33 cellular contexts compared by ENCODE assay signal in genomic region chr2:163046615-163047014, GRCh38.
DNase-seq lines count a peak whose midpoint lies in the region; ATAC-seq, FAIRE-seq and TF ChIP-seq lines count a peak whose summit lies in the region.
"Had no signal": no experiment of that assay in that cellular context is flagged by ENCODE, and none has a peak within 500 bp of the region (broad histone marks: within the 10 kb centered on the region; RNA-seq: fewer than 3 reads in every experiment).

No MANE protein-coding gene starts in this region.

- CTCF ChIA-PET in HepG2 (lab: Yijun Ruan, JAX; ENCODE audit: low intra/inter-chr PET ratio, low total read pairs) (no interaction called here), A549 (lab: Yijun Ruan, JAX) (no interaction called here), K562 (lab: Yijun Ruan, JAX; ENCODE audit: low intra/inter-chr PET ratio) (no interaction called here), Caco-2 (lab: Charles Lee) (no interaction called here)

- no peaks in the 10 kb centered on the region for H3K36me3 Mint-ChIP-seq in Caco-2 (ENCODE audit: insufficient read depth, unreplicated experiment)
- H3K36me3 Mint-ChIP-seq: CD14-positive monocyte; CD4-positive, alpha-beta memory T cell; CD4-positive, CD25-positive, alpha-beta regulatory T cell; CD8-positive, alpha-beta memory T cell; CD8-positive, alpha-beta T cell had no signal

- H4K20me1 ChIP-seq in HepG2 (ENCODE audit: insufficient read depth, low read length) (no peaks in the 10 kb centered on the region), K562 (replicated peaks; ENCODE audit: control insufficient read depth, insufficient read depth, low read length) (no peaks in the 10 kb centered on the region)
- H4K20me1 ChIP-seq: BLaER1; BLaER1 treated with 17β-estradiol and CSF1 and Interleukin-3, amounts not matched to agents 10 nM and 100 nM had no signal

- H3K27me3 Mint-ChIP-seq in Caco-2 (ENCODE audit: insufficient read depth, unreplicated experiment): peaks cover 7% of the 10 kb centered on the region
- H3K27me3 Mint-ChIP-seq: B cell; CD4-positive, alpha-beta memory T cell; CD4-positive, alpha-beta T cell; CD4-positive, CD25-positive, alpha-beta regulatory T cell; CD8-positive, alpha-beta memory T cell had no signal

- WGBS in HepG2 (ENCODE audit: low lambda C conversion rate): 0% methylated on average over 2 of the region's 2 CpGs
- WGBS in right lobe of liver (ENCODE audit: insufficient coverage, low coverage, low lambda C conversion rate, missing lambda C conversion rate): 65% methylated on average over 2 of the region's 2 CpGs
- WGBS in A549 (ENCODE audit: missing lambda C conversion rate): 24% methylated on average over 2 of the region's 2 CpGs
- WGBS in K562 (ENCODE audit: insufficient coverage, low coverage, missing lambda C conversion rate): 0% methylated on average over 2 of the region's 2 CpGs

- DNase-seq in HepG2 (ENCODE audit: low spot score): no peak
- DNase-seq in right lobe of liver: no peak
- no peak for DNase-seq in A549 (ENCODE audit: low read depth in 1 of 2, low spot score in 1 of 2)
- no peak for DNase-seq in K562 (ENCODE audit: extremely low read depth in 1 of 4, low spot score in 3 of 4)
- no peak for DNase-seq in Caco-2
- no peak for DNase-seq in DMS79 (lab: John Stamatoyannopoulos, UW)
- DNase-seq: 8988T; ACHN; AML-193; BE2C; C1 segment of cervical spinal cord; Calu3; CD4-positive, alpha-beta memory T cell; CD4-positive, alpha-beta T cell; CD4-positive, CD25-positive, alpha-beta regulatory T cell; CD8-positive, alpha-beta memory T cell; CD8-positive, alpha-beta T cell; COR-L47; DMS 273 treated with DMSO at 0.1 percent for 48 hours; DMS153; DMS53; DMS79 treated with DMSO at 0.1 percent for 48 hours; DND-41; EL had no signal

- no peaks in the 10 kb centered on the region for H3K9me1 ChIP-seq in K562 (ENCODE audit: control insufficient read depth, insufficient read depth, low read length)

- TF ChIP-seq EP300 in HepG2 (IDR thresholded peaks at IDR 0.05; ENCODE audit: low read depth in 2 of 2, low read length in 2 of 2) (no peak), HepG2 (CRISPR knock-in tag; IDR thresholded peaks at IDR 0.05; ENCODE audit: borderline replicate concordance) (no peak), A549 (IDR thresholded peaks at IDR 0.05) (no peak), K562 (IDR thresholded peaks at IDR 0.05; ENCODE audit: low read length) (no peak)

- H3K4me2 ChIP-seq in HepG2 (ENCODE audit: low read depth, low read length) (no peak overlapping the region), A549 (no peak overlapping the region), K562 (ENCODE audit: insufficient read depth, low read length) (no peak overlapping the region)
- H3K4me2 ChIP-seq: BLaER1; BLaER1 treated with 17β-estradiol and CSF1 and Interleukin-3, amounts not matched to agents 10 nM and 100 nM had no signal

- H3K36me3 ChIP-seq in HepG2 (replicated peaks in 1 of 2; ENCODE audit: control insufficient read depth in 1 of 2, insufficient read depth in 2 of 2, low read length in 2 of 2): no peaks in the 10 kb centered on the region
- H3K36me3 ChIP-seq in right lobe of liver: no peaks in the 10 kb centered on the region
- H3K36me3 ChIP-seq in K562 (ENCODE audit: control insufficient read depth, insufficient read depth, low read length): no peaks in the 10 kb centered on the region
- H3K36me3 ChIP-seq in Caco-2 (ENCODE audit: control insufficient read depth, insufficient read depth, low read length): no peaks in the 10 kb centered on the region
- H3K36me3 ChIP-seq: BE2C; BLaER1; BLaER1 treated with 17β-estradiol and CSF1 and Interleukin-3, amounts not matched to agents 10 nM and 100 nM had no signal

- no peaks in the 10 kb centered on the region for H3K27me3 ChIP-seq in HepG2 (ENCODE audit: control insufficient read depth in 1 of 2, insufficient read depth in 2 of 2, low read length in 2 of 2)
- H3K27me3 ChIP-seq in right lobe of liver: no peaks in the 10 kb centered on the region
- H3K27me3 ChIP-seq in K562 (ENCODE audit: control insufficient read depth in 2 of 2, insufficient read depth in 2 of 2, low read length in 2 of 2): no peaks in the 10 kb centered on the region
- H3K27me3 ChIP-seq in Caco-2 (replicated peaks; ENCODE audit: control insufficient read depth, insufficient read depth, low read length): no peaks in the 10 kb centered on the region
- H3K27me3 ChIP-seq: BE2C; BLaER1; BLaER1 treated with 17β-estradiol and CSF1 and Interleukin-3, amounts not matched to agents 10 nM and 100 nM had no signal

- in situ Hi-C loops in HepG2 (cut with HindIII; ENCODE audit: extremely low pct_ligation_motif_present, low pct_unique_long_range_greater_than_20kb): no loop called here
- in situ Hi-C loops in K562 (cut with MboI): no loop called here

- H3K4me1 ChIP-seq in HepG2 (ENCODE audit: insufficient read depth, low read length) (no peaks in the 10 kb centered on the region), right lobe of liver (no peaks in the 10 kb centered on the region), A549 (0 out of 3 replicates have a peak, but pooled peaks cover 3% of the 10 kb centered on the region), K562 (replicated peaks in 1 of 2; ENCODE audit: control insufficient read depth in 2 of 2, insufficient read depth in 2 of 2, low read length in 2 of 2) (no peaks in the 10 kb centered on the region), Caco-2 (no peaks in the 10 kb centered on the region)
- H3K4me1 ChIP-seq: BE2C; BLaER1; BLaER1 treated with 17β-estradiol and CSF1 and Interleukin-3, amounts not matched to agents 10 nM and 100 nM had no signal

- BruUV-seq in HepG2 (replicated peaks; lab: Mats Ljungman, UMichigan) (no TSS peak), K562 (replicated peaks; lab: Mats Ljungman, UMichigan) (no TSS peak), Caco-2 (replicated peaks; lab: Mats Ljungman, UMichigan) (no TSS peak)

- H3K9me3 ChIP-seq in HepG2 (ENCODE audit: low read length): no peaks in the 10 kb centered on the region
- no peaks in the 10 kb centered on the region for H3K9me3 ChIP-seq in right lobe of liver
- H3K9me3 ChIP-seq in A549: no peaks in the 10 kb centered on the region
- 0 out of 2 replicates have a peak, but pooled peaks cover 3% of the 10 kb centered on the region for H3K9me3 ChIP-seq in K562 (replicated peaks; ENCODE audit: control insufficient read depth, insufficient read depth, low read depth, low read length)
- H3K9me3 ChIP-seq in Caco-2: no peaks in the 10 kb centered on the region
- H3K9me3 ChIP-seq: BE2C; BLaER1; BLaER1 treated with 17β-estradiol and CSF1 and Interleukin-3, amounts not matched to agents 10 nM and 100 nM had no signal

- TF ChIP-seq POLR2A in HepG2 (IDR thresholded peaks at IDR 0.05; ENCODE audit: insufficient read depth in 1 of 2, low read depth in 2 of 2, low read length in 2 of 2) (no peak), right lobe of liver (IDR thresholded peaks at IDR 0.05) (no peak), A549 (IDR thresholded peaks at IDR 0.05; ENCODE audit: low read length) (no peak), K562 (conservative IDR thresholded peaks at IDR 0.05) (no peak)

- no peak overlapping the region for H3K9ac ChIP-seq in HepG2 (ENCODE audit: insufficient read depth, low read depth, low read length)
- H3K9ac ChIP-seq in K562 (ENCODE audit: insufficient read depth in 1 of 2, low read depth in 2 of 2, low read length in 2 of 2): no peak overlapping the region
- H3K9ac ChIP-seq: BLaER1; BLaER1 treated with 17β-estradiol and CSF1 and Interleukin-3, amounts not matched to agents 10 nM and 100 nM had no signal

- POLR2A ChIA-PET in HepG2 (lab: Yijun Ruan, JAX) (no interaction called here), A549 (lab: Yijun Ruan, JAX) (no interaction called here), K562 (lab: Yijun Ruan, JAX) (no interaction called here), Caco-2 (lab: Charles Lee) (no interaction called here)

- H3K27ac Mint-ChIP-seq in Caco-2 (ENCODE audit: unreplicated experiment): no peak overlapping the region
- H3K27ac Mint-ChIP-seq: B cell; CD14-positive monocyte; CD4-positive, alpha-beta memory T cell; CD4-positive, alpha-beta T cell; CD4-positive, CD25-positive, alpha-beta regulatory T cell; CD8-positive, alpha-beta memory T cell; CD8-positive, alpha-beta T cell had no signal

- intact Hi-C loops in HepG2 (cut with micrococcal nuclease; ENCODE audit: unreplicated experiment) (no loop called here), right lobe of liver (cut with DNase I) (no loop called here), K562 (cut with micrococcal nuclease) (no loop called here), Caco-2 (cut with micrococcal nuclease; ENCODE audit: unreplicated experiment) (no loop called here)

- no peak overlapping the region for H2AFZ ChIP-seq in HepG2 (ENCODE audit: low read length)
- no peak overlapping the region for H2AFZ ChIP-seq in K562 (ENCODE audit: low read depth, low read length)

- H3K4me1 Mint-ChIP-seq in Caco-2 (ENCODE audit: low read depth, unreplicated experiment): no peaks in the 10 kb centered on the region
- H3K4me1 Mint-ChIP-seq: B cell; CD14-positive monocyte; CD4-positive, alpha-beta memory T cell; CD4-positive, CD25-positive, alpha-beta regulatory T cell; CD8-positive, alpha-beta memory T cell had no signal

- H3K4me3 ChIP-seq in HepG2 (replicated peaks in 1 of 3; ENCODE audit: insufficient read depth in 1 of 3, low read depth in 2 of 3, low read length in 3 of 3): no peak overlapping the region
- no peak overlapping the region for H3K4me3 ChIP-seq in right lobe of liver
- no peak overlapping the region for H3K4me3 ChIP-seq in A549
- H3K4me3 ChIP-seq in K562: no peak overlapping the region
- H3K4me3 ChIP-seq in Caco-2 (ENCODE audit: low read depth, low read length): no peak overlapping the region
- H3K4me3 ChIP-seq: BLaER1; BLaER1 treated with 17β-estradiol and CSF1 and Interleukin-3, amounts not matched to agents 10 nM and 100 nM had no signal

- FAIRE-seq in HepG2 (lab: Jason Lieb, UNC): no peak
- no peak for FAIRE-seq in A549 (lab: Jason Lieb, UNC)
- no peak for FAIRE-seq in K562 (lab: Jason Lieb, UNC)
- FAIRE-seq: A204.1, D721Med, G401.6 had no signal

- no peak overlapping the region for H3K27ac ChIP-seq in HepG2 (ENCODE audit: extremely low read length, insufficient read depth, low read length)
- no peak overlapping the region for H3K27ac ChIP-seq in right lobe of liver
- H3K27ac ChIP-seq in A549: no peak overlapping the region
- H3K27ac ChIP-seq in K562 (ENCODE audit: extremely low read depth, low read depth, low read length): no peak overlapping the region
- H3K27ac ChIP-seq: 22Rv1; BLaER1; BLaER1 treated with 17β-estradiol and CSF1 and Interleukin-3, amounts not matched to agents 10 nM and 100 nM; C4-2B had no signal

- no peaks in the 10 kb centered on the region for H3K9me3 Mint-ChIP-seq in Caco-2 (ENCODE audit: unreplicated experiment)
- H3K9me3 Mint-ChIP-seq: CD8-positive, alpha-beta T cell had no signal

- TF ChIP-seq RAD21 in HepG2 (CRISPR knock-in tag; IDR thresholded peaks at IDR 0.05): no peak
- TF ChIP-seq RAD21 in A549 (conservative IDR thresholded peaks at IDR 0.05 in 1 of 2, IDR thresholded peaks at IDR 0.05 in 1 of 2): no peak
- no peak for TF ChIP-seq RAD21 in K562 (CRISPR knock-in tag; conservative IDR thresholded peaks at IDR 0.05 in 1 of 2, IDR thresholded peaks at IDR 0.05 in 1 of 2)

- TF ChIP-seq CTCF in HepG2 (CRISPR knock-in tag; IDR thresholded peaks at IDR 0.05) (no peak), right lobe of liver (IDR thresholded peaks at IDR 0.05) (no peak), A549 (IDR thresholded peaks at IDR 0.05) (no peak), K562 (IDR thresholded peaks at IDR 0.05 in 2 of 3, conservative IDR thresholded peaks at IDR 0.05 in 1 of 3; ENCODE audit: insufficient read depth in 2 of 3, low read depth in 1 of 3, low read length in 3 of 3) (no peak), Caco-2 (IDR thresholded peaks at IDR 0.05; ENCODE audit: insufficient read depth in 1 of 2, low read depth in 1 of 2, low read length in 1 of 2, severe bottlenecking in 1 of 2, unreplicated experiment in 1 of 2) (no peak)

- no peaks in the 10 kb centered on the region for H3K79me2 ChIP-seq in HepG2 (ENCODE audit: insufficient read depth, low read length)
- H3K79me2 ChIP-seq in K562 (ENCODE audit: control insufficient read depth, insufficient read depth, low read length): no peaks in the 10 kb centered on the region

- ATAC-seq in HepG2 (no peak), right lobe of liver (no peak), A549 (no peak), K562 (no peak)
- ATAC-seq: CD8-positive, alpha-beta T cell had no signal

- no peak overlapping the region for H3K4me3 Mint-ChIP-seq in Caco-2 (ENCODE audit: unreplicated experiment)
- H3K4me3 Mint-ChIP-seq: B cell; CD14-positive monocyte; CD4-positive, alpha-beta memory T cell; CD4-positive, alpha-beta T cell; CD4-positive, CD25-positive, alpha-beta regulatory T cell; CD8-positive, alpha-beta memory T cell; CD8-positive, alpha-beta T cell had no signal

Comparison
In these comparisons a context has a peak if more than half of its experiments do, and no peak if none do; other contexts are left out.
1. Of the 241 proteins assayed by ChIP-seq in both HepG2 and K562: peak only in HepG2: MAFF and MAFK; only in K562: none; in both: none; in neither: 239.